Comparison of ENCODE assay signal across 21 cellular contexts in genomic region chr6:123000244-123000770, GRCh38. TPM values are rescaled to one million over a fixed set of nuclear protein-coding genes. Genes with fewer than 3 reads are reported as not detected.
"Had no signal": no experiment of that assay in that cellular context is flagged by ENCODE, and none has a peak within 500 bp of the region (broad histone marks: within the 10 kb centered on the region; RNA-seq: fewer than 3 reads in every experiment).

No MANE protein-coding gene starts in this region.

- H3K36me3 ChIP-seq: esophagus muscularis mucosa, gastrocnemius medialis, neural progenitor cell, ovary, right atrium auricular region had no signal

- H3K27ac Mint-ChIP-seq: neural progenitor cell had no signal

- H3K27me3 ChIP-seq: ovary had no signal

- H3K9me3 Mint-ChIP-seq: neural progenitor cell had no signal

- FAIRE-seq: kidney had no signal

- H3K27ac ChIP-seq: coronary artery, epithelial cell of prostate, esophagus muscularis mucosa, gastrocnemius medialis, neural progenitor cell, ovary, right atrium auricular region had no signal

- DNase-seq: effector CD8-positive, alpha-beta T cell; gastrocnemius medialis; kidney; left cardiac atrium; mucosa of descending colon; naive thymus-derived CD8-positive, alpha-beta T cell; nucleus accumbens; ovary; stimulated activated CD4-positive, alpha-beta T cell treated with anti-CD3 and anti-CD28 coated beads, Interleukin-2, amount 100 ng/mL, for 48 hours; stimulated activated naive CD4-positive, alpha-beta T cell treated with Interleukin-2 at 50 U/mL for 16 hours; trophoblast cell had no signal

- H3K9me3 ChIP-seq: esophagus muscularis mucosa, gastrocnemius medialis, mucosa of descending colon, right atrium auricular region had no signal

- H3K4me3 Mint-ChIP-seq: naive thymus-derived CD8-positive, alpha-beta T cell; neural progenitor cell had no signal

- H3K36me3 Mint-ChIP-seq: neural progenitor cell had no signal

- H3K4me3 ChIP-seq: coronary artery, esophagus muscularis mucosa, gastrocnemius medialis, mucosa of descending colon, neural progenitor cell, ovary, right atrium auricular region, smooth muscle cell had no signal

RNA-seq across cellular contexts. Expression of gene CLVS2, which starts 4.3 kb away (rescaled TPM):
- total RNA-seq: chondrocyte; dermis microvascular lymphatic vessel endothelial cell; fibroblast of villous mesenchyme; kidney; naive thymus-derived CD8-positive, alpha-beta T cell; posterior vena cava; right atrium auricular region; smooth muscle cell had no signal
- polyA plus RNA-seq: naive thymus-derived CD8-positive, alpha-beta T cell; smooth muscle cell had no signal
